14 cellular contexts compared by ENCODE assay signal in genomic region chr5:65774346-65774745, GRCh38. TPM values are rescaled to one million over a fixed set of nuclear protein-coding genes. Genes with fewer than 3 reads are reported as not detected.
A peak's percentile ranks its signal among the peaks of the same experiment; 100 is the strongest.
DNase-seq lines count a peak whose midpoint lies in the region; ATAC-seq, FAIRE-seq and TF ChIP-seq lines count a peak whose summit lies in the region.
"Had no signal": no experiment of that assay in that cellular context is flagged by ENCODE, and none has a peak within 500 bp of the region (broad histone marks: within the 10 kb centered on the region; RNA-seq: fewer than 3 reads in every experiment).

No MANE protein-coding gene starts in this region.

- no peak overlapping the region for H3K27ac ChIP-seq in caudate nucleus (ENCODE audit: low read depth, low read length)
- H3K27ac ChIP-seq: right lobe of liver had no signal

- H3K4me3 ChIP-seq in bronchial epithelial cell (ENCODE audit: low read depth, low read length), result no peak overlapping the region
- H3K4me3 ChIP-seq: right lobe of liver had no signal

- H3K27me3 ChIP-seq in bronchial epithelial cell (ENCODE audit: control insufficient read depth, insufficient read depth, low read length), result no peaks in the 10 kb centered on the region
- H3K27me3 ChIP-seq: right lobe of liver had no signal

- FAIRE-seq in HTR-8/SVneo (lab: Jason Lieb, UNC) (no peak), bronchial epithelial cell (lab: Jason Lieb, UNC) (no peak)

- ATAC-seq in omental fat pad (ENCODE audit: low FRiP score) (peak; percentile 94), HG03378 (IDR thresholded peaks at IDR 0.05; ENCODE audit: unreplicated experiment) (no peak), HG02973 (IDR thresholded peaks at IDR 0.05; ENCODE audit: unreplicated experiment) (no peak)
- ATAC-seq: left lobe of liver had no signal

- DNase-seq in Daoy (ENCODE audit: low read depth) (peak; percentile 50), HTR-8/SVneo (ENCODE audit: insufficient read length, low spot score) (peak; percentile 41), bronchial epithelial cell (ENCODE audit: low read depth) (peak; percentile 89), omental fat pad (ENCODE audit: low spot score) (no peak), 8988T (no peak), caudate nucleus (lab: John Stamatoyannopoulos, UW) (no peak)
- DNase-seq: cortex of kidney; NCI-H1694 treated with DMSO at 0.1 percent for 48 hours; right lobe of liver; Right ventricle myocardium superior; stimulated activated naive CD4-positive, alpha-beta T cell treated with Interleukin-2 at 50 U/mL for 16 hours had no signal

- TF ChIP-seq CTCF in bronchial epithelial cell (IDR thresholded peaks at IDR 0.05; ENCODE audit: insufficient read depth, low read length, severe bottlenecking) (no peak), omental fat pad (IDR thresholded peaks at IDR 0.05) (no peak)

- H3K36me3 ChIP-seq in bronchial epithelial cell (ENCODE audit: control insufficient read depth, insufficient read depth, low read length), result peaks cover 3% of the 10 kb centered on the region

RNA-seq across cellular contexts. Expression of gene NLN, which starts 52.3 kb away (rescaled TPM):
- 43.8 and 44.2 TPM in 2 replicates for total RNA-seq in Daoy (2014; rRNA removed; shearing (Covaris generic))
- total RNA-seq in bronchial epithelial cell (20.0 and 40.3 TPM in 2 replicates), omental fat pad (10 to 100 TPM in 3 of 4 donors, 1 to 10 TPM in 1; 8.4 to 31.6 (median 14.5) TPM)

RNA-seq across cellular contexts. Expression of gene SGTB, which starts 52.4 kb away (rescaled TPM):
- 7.7 and 9.9 TPM in 2 replicates for total RNA-seq in Daoy (2014; rRNA removed; shearing (Covaris generic))
- 12.9 and 22.5 TPM in 2 replicates for total RNA-seq in bronchial epithelial cell
- 10 to 100 TPM in 2 of 4 donors, 1 to 10 TPM in 2; 5.7 to 12.6 (median 10.4) TPM for total RNA-seq in omental fat pad

Comparison
In these comparisons a context has a peak if more than half of its experiments do, and no peak if none do; other contexts are left out.
1. DNase-seq: peak in Daoy (single experiment), HTR-8/SVneo (single experiment) and bronchial epithelial cell (single experiment); none in omental fat pad (single experiment), 8988T (single experiment) and caudate nucleus (0 of 61).